In genomic region chr17:42184717-42185496, GRCh38 we compare ENCODE assay signal across 9 cellular contexts. TPM values are rescaled to one million over a fixed set of nuclear protein-coding genes. Genes with fewer than 3 reads are reported as not detected.
DNase-seq lines count a peak whose midpoint lies in the region; ATAC-seq and TF ChIP-seq lines count a peak whose summit lies in the region.
"Had no signal": no experiment of that assay in that cellular context is flagged by ENCODE, and none has a peak within 500 bp of the region (broad histone marks: within the 10 kb centered on the region; RNA-seq: fewer than 3 reads in every experiment).

Gene HCRT, minus strand, starts transcription at chr17:42185452. Its CDS starts 87 bp downstream, at chr17:42185365.

- TF ChIP-seq CTCF in right lobe of liver (IDR thresholded peaks at IDR 0.05) (no peak), tibial artery (IDR thresholded peaks at IDR 0.05) (no peak)

- peaks cover 0 to 16% (median 0%) of the 10 kb centered on the region in 4 donors for H3K4me1 ChIP-seq in right lobe of liver
- H3K4me1 ChIP-seq in tibial artery, result peaks cover 0 to 28% (median 25%) of the 10 kb centered on the region in 4 donors

- no peaks in the 10 kb centered on the region for H3K9me3 Mint-ChIP-seq in activated naive CD4-positive, alpha-beta T cell treated with anti-CD3 and anti-CD28 coated beads for 36 hours
- no peaks in the 10 kb centered on the region for H3K9me3 Mint-ChIP-seq in activated CD4-positive, alpha-beta memory T cell treated with anti-CD3 and anti-CD28 coated beads for 36 hours

- intact Hi-C loops in activated naive CD4-positive, alpha-beta T cell treated with anti-CD3 and anti-CD28 coated beads for 36 hours (cut with micrococcal nuclease), result loop anchor here (1.0 to 5.0 kb wide), 5 partner anchors 30 to 342 kb away; partner anchors contain the start of gene STAT5A
- intact Hi-C loops in activated CD4-positive, alpha-beta memory T cell treated with anti-CD3 and anti-CD28 coated beads for 36 hours (cut with micrococcal nuclease), result loop anchor here (1.0 to 10.0 kb wide), 4 partner anchors 9 to 350 kb away; partner anchors contain the start of genes DNAJC7, GHDC, NAGLU and STAT5A
- intact Hi-C loops in right lobe of liver (cut with DNase I), result no loop called here
- intact Hi-C loops in tibial artery (cut with DNase I; ENCODE audit: low total_unique reads), result no loop called here

- peak in 1 of 4 donors; percentile 4 for ATAC-seq in right lobe of liver
- ATAC-seq in GM18907 (IDR thresholded peaks at IDR 0.05; ENCODE audit: unreplicated experiment), result no peak
- no peak for ATAC-seq in GM18505 (IDR thresholded peaks at IDR 0.05; ENCODE audit: unreplicated experiment)

- H3K27ac ChIP-seq in right lobe of liver (no peak within 1 kb of the TSS), tibial artery (peak within 1 kb of the TSS; percentile 70 to 72)

- H3K27me3 ChIP-seq in right lobe of liver (peaks cover 0 to 7% of the 10 kb centered on the region in 2 donors), tibial artery (peaks cover 0 to 25% of the 10 kb centered on the region in 2 donors)

- POLR2A ChIA-PET in activated CD4-positive, alpha-beta memory T cell treated with anti-CD3 and anti-CD28 coated beads for 36 hours (lab: Charles Lee), result interaction anchor here (0.7 to 1.6 kb wide), 2 partner anchors 7 to 10 kb away, joined by 3 to 5 read pairs; partner anchors contain the start of gene GHDC

- H3K9me3 ChIP-seq in right lobe of liver (no peaks in the 10 kb centered on the region), tibial artery (no peaks in the 10 kb centered on the region)

- H3K4me1 Mint-ChIP-seq in activated naive CD4-positive, alpha-beta T cell treated with anti-CD3 and anti-CD28 coated beads for 36 hours (ENCODE audit: low read depth), result peaks cover 39% of the 10 kb centered on the region
- peaks cover 40% of the 10 kb centered on the region for H3K4me1 Mint-ChIP-seq in activated CD4-positive, alpha-beta memory T cell treated with anti-CD3 and anti-CD28 coated beads for 36 hours (ENCODE audit: low read depth)

- CTCF ChIA-PET in activated naive CD4-positive, alpha-beta T cell treated with anti-CD3 and anti-CD28 coated beads for 36 hours (lab: Charles Lee), result interaction anchor here (0.6 to 2.2 kb wide), 5 partner anchors 8 to 65 kb away, joined by 3 to 9 read pairs (median 4); partner anchors contain the start of gene GHDC
- CTCF ChIA-PET in activated CD4-positive, alpha-beta memory T cell treated with anti-CD3 and anti-CD28 coated beads for 36 hours (lab: Charles Lee), result interaction anchor here (0.6 to 1.8 kb wide), 13 partner anchors 9 to 640 kb away, joined by 3 to 11 read pairs (median 4); partner anchors contain the start of genes GHDC and NKIRAS2

- H3K27ac Mint-ChIP-seq in activated naive CD4-positive, alpha-beta T cell treated with anti-CD3 and anti-CD28 coated beads for 36 hours, result peak within 1 kb of the TSS; percentile 1
- H3K27ac Mint-ChIP-seq in activated CD4-positive, alpha-beta memory T cell treated with anti-CD3 and anti-CD28 coated beads for 36 hours, result no peak within 1 kb of the TSS

- WGBS in right lobe of liver (ENCODE audit: insufficient coverage, low coverage, low lambda C conversion rate, missing lambda C conversion rate), result 53% methylated on average over 5 of the region's 6 CpGs

- H3K27me3 Mint-ChIP-seq in activated naive CD4-positive, alpha-beta T cell treated with anti-CD3 and anti-CD28 coated beads for 36 hours (ENCODE audit: low read depth), result peaks cover 17% of the 10 kb centered on the region
- no peaks in the 10 kb centered on the region for H3K27me3 Mint-ChIP-seq in activated CD4-positive, alpha-beta memory T cell treated with anti-CD3 and anti-CD28 coated beads for 36 hours

- TF ChIP-seq POLR2A in right lobe of liver (IDR thresholded peaks at IDR 0.05), result no peak
- TF ChIP-seq POLR2A in GM18505 (IDR thresholded peaks at IDR 0.05; ENCODE audit: borderline replicate concordance, extremely low read depth, insufficient read depth, insufficient read length), result no peak

- peak within 1 kb of the TSS; percentile 86 for H3K4me3 Mint-ChIP-seq in activated naive CD4-positive, alpha-beta T cell treated with anti-CD3 and anti-CD28 coated beads for 36 hours
- H3K4me3 Mint-ChIP-seq in activated CD4-positive, alpha-beta memory T cell treated with anti-CD3 and anti-CD28 coated beads for 36 hours, result peak within 1 kb of the TSS; percentile 80

- H3K36me3 Mint-ChIP-seq in activated naive CD4-positive, alpha-beta T cell treated with anti-CD3 and anti-CD28 coated beads for 36 hours (ENCODE audit: low read depth), result no peaks in the 10 kb centered on the region
- H3K36me3 Mint-ChIP-seq in activated CD4-positive, alpha-beta memory T cell treated with anti-CD3 and anti-CD28 coated beads for 36 hours, result no peaks in the 10 kb centered on the region

- no peak for DNase-seq in activated naive CD4-positive, alpha-beta T cell treated with anti-CD3 and anti-CD28 coated beads for 36 hours
- DNase-seq in activated naive CD4-positive, alpha-beta T cell treated with Interleukin-2 at 50 U/mL for 16 hours, result no peak
- no peak for DNase-seq in activated CD4-positive, alpha-beta memory T cell treated with anti-CD3 and anti-CD28 coated beads for 36 hours
- DNase-seq in right lobe of liver (no peak), tibial artery (no peak), SKM-1 (lab: John Stamatoyannopoulos, UW; ENCODE audit: unreplicated experiment) (no peak)

- H3K36me3 ChIP-seq in right lobe of liver (no peaks in the 10 kb centered on the region), tibial artery (peaks cover 0 to 9% (median 0%) of the 10 kb centered on the region in 3 donors)

- peak within 1 kb of the TSS; percentile 52 to 57 (median 56) for H3K4me3 ChIP-seq in right lobe of liver
- H3K4me3 ChIP-seq in tibial artery, result peak within 1 kb of the TSS; percentile 53 to 71

RNA-seq across cellular contexts. Expression of gene HCRT, which starts in this region (rescaled TPM):
- total RNA-seq in activated naive CD4-positive, alpha-beta T cell treated with anti-CD3 and anti-CD28 coated beads for 36 hours, result not detected
- total RNA-seq in activated CD4-positive, alpha-beta memory T cell treated with anti-CD3 and anti-CD28 coated beads for 36 hours, result not detected
- total RNA-seq in right lobe of liver, result not detected
- total RNA-seq: pulmonary artery endothelial cell had no signal

Comparison
In these comparisons a context has a peak if more than half of its experiments do, and no peak if none do; other contexts are left out.
1. H3K27ac ChIP-seq: peak in tibial artery (2 of 2); none in right lobe of liver (0 of 3).
2. intact Hi-C loops: an anchor here in activated naive CD4-positive, alpha-beta T cell treated with anti-CD3 and anti-CD28 coated beads for 36 hours (1.0 to 5.0 kb wide) and activated CD4-positive, alpha-beta memory T cell treated with anti-CD3 and anti-CD28 coated beads for 36 hours (1.0 to 10.0 kb wide); none called in right lobe of liver and tibial artery.